In the genomic region with DNA sequence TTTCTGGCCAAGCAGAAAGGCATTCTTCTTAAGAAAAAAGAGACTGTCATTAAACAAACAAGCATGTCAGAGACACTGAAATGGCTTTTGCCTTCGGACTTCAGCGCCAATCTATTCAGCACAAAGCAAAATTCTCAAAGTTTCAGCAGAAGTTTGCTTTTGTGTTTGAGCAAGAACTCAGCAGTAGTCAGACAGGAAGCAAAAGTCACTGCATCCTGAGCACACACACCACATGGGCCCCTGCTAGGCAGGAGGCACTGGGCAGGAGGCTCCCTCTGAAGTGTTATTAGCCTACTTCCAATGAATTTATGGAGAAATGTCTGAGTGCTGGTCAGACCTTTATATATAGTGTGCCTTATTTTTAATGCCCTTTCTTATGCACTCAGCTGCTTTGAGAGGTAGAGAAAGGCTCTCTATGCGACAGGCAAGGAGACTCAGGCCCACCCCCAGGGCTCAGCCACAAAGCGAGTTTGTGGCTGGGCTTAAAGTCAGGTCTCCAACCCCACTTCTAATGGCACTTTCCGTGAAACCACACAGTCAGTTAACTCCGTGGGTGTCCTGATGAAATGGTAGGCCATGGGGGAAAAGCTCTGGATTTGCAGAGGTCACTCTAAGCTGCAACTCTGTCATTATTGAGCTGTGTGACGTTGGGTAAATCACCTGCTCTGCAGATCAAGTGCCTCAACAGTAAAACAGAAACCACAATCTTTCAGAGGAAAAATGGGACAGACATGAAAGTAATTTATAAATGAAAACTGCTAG, we compare ENCODE assay signal across 10 cellular contexts.
A peak's percentile ranks its signal among the peaks of the same experiment; 100 is the strongest.
DNase-seq lines count a peak whose midpoint lies in the region; TF ChIP-seq lines count a peak whose summit lies in the region.
"Had no signal": no experiment of that assay in that cellular context is flagged by ENCODE, and none has a peak within 500 bp of the region (broad histone marks: within the 10 kb centered on the region; RNA-seq: fewer than 3 reads in every experiment).

No MANE protein-coding gene starts in this region.

- H3K27me3 ChIP-seq in GM23248 (replicated peaks; ENCODE audit: insufficient read depth) = no peaks in the 10 kb centered on the region
- peaks cover 25% of the 10 kb centered on the region for H3K27me3 ChIP-seq in PC-9 (ENCODE audit: insufficient read depth, low read depth)
- no peaks in the 10 kb centered on the region for H3K27me3 ChIP-seq in iPS-18a (ENCODE audit: control insufficient read depth, insufficient read depth, low read length)
- H3K27me3 ChIP-seq in testis = no peaks in the 10 kb centered on the region

- peaks cover 34% of the 10 kb centered on the region for H3F3A ChIP-seq in GM23248 (ENCODE audit: insufficient read depth)
- no peaks in the 10 kb centered on the region for H3F3A ChIP-seq in PC-9 (ENCODE audit: insufficient read depth, low read depth)

- H2AFZ ChIP-seq in GM23248 (peak overlapping the region; percentile 43), PC-9 (0 out of 2 replicates have a peak overlapping the region, but pooled peaks have one; percentile 2)

- peak overlapping the region; percentile 71 for H3K27ac ChIP-seq in GM23248
- no peak overlapping the region for H3K27ac ChIP-seq in PC-9
- H3K27ac ChIP-seq in iPS-18a (ENCODE audit: low read length) = no peak overlapping the region
- no peak overlapping the region for H3K27ac ChIP-seq in testis

- H3K4me2 ChIP-seq in GM23248 (ENCODE audit: unreplicated experiment) = peak overlapping the region; percentile 71
- peak overlapping the region; percentile 49; the same call in 1 of the 2 replicates for H3K4me2 ChIP-seq in PC-9

- H3K79me2 ChIP-seq in GM23248 (ENCODE audit: insufficient read depth) (no peaks in the 10 kb centered on the region), PC-9 (ENCODE audit: low read depth) (no peaks in the 10 kb centered on the region)

- H3K36me3 ChIP-seq in GM23248 (ENCODE audit: low read depth) (no peaks in the 10 kb centered on the region), PC-9 (ENCODE audit: low read depth) (no peaks in the 10 kb centered on the region), iPS-18a (ENCODE audit: control insufficient read depth, low read depth, low read length) (no peaks in the 10 kb centered on the region), testis (ENCODE audit: low read depth, missing control alignments) (no peaks in the 10 kb centered on the region)

- POLR2A ChIA-PET in PC-9 (lab: Charles Lee; ENCODE audit: unreplicated experiment) = no interaction called here

- in situ Hi-C loops in GM23248 (cut with MboI) = no loop called here

- no peak for TF ChIP-seq POLR2A in testis (IDR thresholded peaks at IDR 0.05)

- H3K4me1 ChIP-seq in GM23248 (ENCODE audit: insufficient read depth) (peaks cover 48% of the 10 kb centered on the region), PC-9 (replicated peaks; ENCODE audit: insufficient read depth) (0 out of 2 replicates have a peak, but pooled peaks cover 7% of the 10 kb centered on the region), iPS-18a (ENCODE audit: control insufficient read depth, low read depth, low read length) (peaks cover 22% of the 10 kb centered on the region), testis (no peaks in the 10 kb centered on the region)

- WGBS in GM23248 (ENCODE audit: low coverage in 1 of 2, low lambda C conversion rate in 2 of 2, missing lambda C conversion rate in 2 of 2), 2 experiments = 40 to 45% methylated on average over 7 of the region's 7 CpGs
- WGBS in testis, 2 donors = 89 to 91% methylated on average over 7 of the region's 7 CpGs

- no peaks in the 10 kb centered on the region for H4K20me1 ChIP-seq in GM23248 (ENCODE audit: insufficient read depth)
- no peaks in the 10 kb centered on the region for H4K20me1 ChIP-seq in PC-9 (ENCODE audit: insufficient read depth)

- peak overlapping the region; percentile 54 for H3K9ac ChIP-seq in GM23248
- no peak overlapping the region for H3K9ac ChIP-seq in iPS-18a (ENCODE audit: low read length)

- H3K4me3 ChIP-seq in AG09309 (ENCODE audit: control insufficient read depth, low read depth, low read length) (no peak overlapping the region), GM23248 (peak overlapping the region; percentile 52), PC-9 (no peak overlapping the region), iPS-18a (ENCODE audit: low read length) (peak overlapping the region; percentile 23), testis (no peak overlapping the region)

- no peaks in the 10 kb centered on the region for H3K9me2 ChIP-seq in GM23248 (ENCODE audit: insufficient read depth)
- no peaks in the 10 kb centered on the region for H3K9me2 ChIP-seq in PC-9 (ENCODE audit: insufficient read depth)

- BruUV-seq in PC-9 (replicated peaks; lab: Mats Ljungman, UMichigan) = no TSS peak

- CTCF ChIA-PET in PC-9 (lab: Charles Lee) = no interaction called here

- DNase-seq in AG09309 (ENCODE audit: low read depth) (peak; percentile 18), GM23248 (peak; percentile 75), PC-9 (no peak), superior temporal gyrus (ENCODE audit: extremely low spot score) (no peak), testis (no peak), COLO668 (lab: John Stamatoyannopoulos, UW; ENCODE audit: unreplicated experiment) (no peak)
- DNase-seq in activated effector memory CD4-positive, alpha-beta T cell treated with Interleukin-2 at 50 U/mL for 16 hours = no peak
- DNase-seq: DMS153; effector CD4-positive, alpha-beta T cell had no signal

- intact Hi-C loops in PC-9 (cut with micrococcal nuclease; ENCODE audit: unreplicated experiment) = no loop called here
- intact Hi-C loops in testis (cut with DNase I; ENCODE audit: low total_unique reads) = no loop called here

- TF ChIP-seq CTCF in AG09309 (IDR thresholded peaks at IDR 0.05; ENCODE audit: control insufficient read depth, insufficient read depth, low read depth, low read length, missing control alignments) = no peak
- TF ChIP-seq CTCF in PC-9 (conservative IDR thresholded peaks at IDR 0.05) = no peak
- no peak for TF ChIP-seq CTCF in testis (IDR thresholded peaks at IDR 0.05)

- H3K9me3 ChIP-seq in GM23248 (ENCODE audit: low read depth) = no peaks in the 10 kb centered on the region
- H3K9me3 ChIP-seq in PC-9 (ENCODE audit: insufficient read depth, low read depth) = no peaks in the 10 kb centered on the region
- no peaks in the 10 kb centered on the region for H3K9me3 ChIP-seq in iPS-18a (ENCODE audit: control insufficient read depth, low read depth, low read length)
- H3K9me3 ChIP-seq in testis = no peaks in the 10 kb centered on the region

Comparison
In these comparisons a context has a peak if more than half of its experiments do, and no peak if none do; other contexts are left out.
1. DNase-seq: peak in AG09309 (single experiment) and GM23248 (single experiment); none in PC-9 (0 of 2), superior temporal gyrus (single experiment), activated effector memory CD4-positive, alpha-beta T cell treated with Interleukin-2 at 50 U/mL for 16 hours (single experiment), testis (single experiment) and COLO668 (single experiment).
2. H3K4me3 ChIP-seq: peak in GM23248 (single experiment) and iPS-18a (single experiment); none in AG09309 (single experiment), PC-9 (single experiment) and testis (0 of 2).